In genomic region chr1:31867546-31867945, GRCh38 we compare ENCODE assay signal across 34 cellular contexts. TPM values are rescaled to one million over a fixed set of nuclear protein-coding genes. Genes with fewer than 3 reads are reported as not detected.
"Had no signal": no experiment of that assay in that cellular context is flagged by ENCODE, and none has a peak within 500 bp of the region (broad histone marks: within the 10 kb centered on the region; RNA-seq: fewer than 3 reads in every experiment).

No MANE protein-coding gene starts in this region.

- H3K4me1 ChIP-seq: adrenal gland, body of pancreas, colonic mucosa, esophagus squamous epithelium, gastroesophageal sphincter had no signal

- H3K4me3 Mint-ChIP-seq: activated B cell treated with CpG ODN at 0.5 μM for 24 hours; activated CD8-positive, alpha-beta T cell treated with anti-CD3 and anti-CD28 coated beads for 36 hours; activated naive CD4-positive, alpha-beta T cell treated with anti-CD3 and anti-CD28 coated beads, Interleukin-2, amount 50 U/mL, for 24 hours; activated naive CD8-positive, alpha-beta T cell treated with anti-CD3 and anti-CD28 coated beads for 36 hours; activated naive CD8-positive, alpha-beta T cell treated with anti-CD3 and anti-CD28 coated beads, Interleukin-2, amount 50 U/mL, for 24 hours; activated T-cell treated with anti-CD3 and anti-CD28 coated beads, Interleukin-2, amount 50 U/mL, for 4 hours; activated T-helper 17 cell treated with anti-CD3 and anti-CD28 coated beads, Interleukin-2, amount 50 U/mL, for 72 hours; T-helper 17 cell; T-helper 2 cell treated with Interferon-gamma antibody and Interleukin-4, amounts not matched to agents 5 μg/mL and 100 μg/mL, for 36 hours had no signal

- H3K4me3 ChIP-seq: adrenal gland, body of pancreas, colonic mucosa, esophagus squamous epithelium, gastroesophageal sphincter had no signal

- DNase-seq: activated B cell treated with CpG ODN at 0.5 μM for 24 hours; activated CD4-positive, alpha-beta T cell treated with anti-CD3 and anti-CD28 coated beads for 48 hours; activated CD4-positive, alpha-beta T cell treated with anti-CD3 and anti-CD28 coated beads, Interleukin-2, amount 50 U/mL, for 1 hour; activated CD4-positive, alpha-beta T cell treated with anti-CD3 and anti-CD28 coated beads, Interleukin-2, amount 50 U/mL, for 48 hours; activated CD8-positive, alpha-beta memory T cell treated with anti-CD3 and anti-CD28 coated beads for 24 hours; activated CD8-positive, alpha-beta T cell treated with anti-CD3 and anti-CD28 coated beads for 36 hours; activated effector memory CD4-positive, alpha-beta T cell treated with Interleukin-2 at 50 U/mL for 16 hours; activated gamma-delta T cell treated with Interleukin-2 at 50 U/mL for 16 hours; activated naive CD4-positive, alpha-beta T cell treated with Interleukin-2 at 50 U/mL for 16 hours; activated naive CD8-positive, alpha-beta T cell treated with anti-CD3 and anti-CD28 coated beads for 36 hours; activated naive CD8-positive, alpha-beta T cell treated with anti-CD3 and anti-CD28 coated beads, Interleukin-2, amount 50 U/mL, for 24 hours; activated T-cell treated with anti-CD3 and anti-CD28 coated beads, Interleukin-2, amount 50 U/mL, for 4 hours; adrenal gland; amygdala; aorta; body of pancreas; central memory CD4-positive, alpha-beta T cell; cerebellar nuclear complex; colonic mucosa; effector CD8-positive, alpha-beta T cell; esophagus squamous epithelium; foreskin melanocyte; T-helper 1 cell; T-helper 17 cell; T1000; WERI-Rb-1 had no signal

- ATAC-seq: activated CD4-positive, CD25-positive, alpha-beta regulatory T cell treated with anti-CD3 and anti-CD28 coated beads, Interleukin-2, amount 50 U/mL, for 24 hours; activated CD8-positive, alpha-beta T cell treated with anti-CD3 and anti-CD28 coated beads for 36 hours; activated naive CD8-positive, alpha-beta T cell treated with anti-CD3 and anti-CD28 coated beads, Interleukin-2, amount 50 U/mL, for 24 hours; activated T-cell treated with anti-CD3 and anti-CD28 coated beads, Interleukin-2, amount 50 U/mL, for 4 hours; activated T-helper 17 cell treated with anti-CD3 and anti-CD28 coated beads, Interleukin-2, amount 50 U/mL, for 72 hours; body of pancreas; gastroesophageal sphincter; T-helper 17 cell had no signal

- H3K27me3 ChIP-seq: adrenal gland, body of pancreas, colonic mucosa, esophagus squamous epithelium, gastroesophageal sphincter had no signal

- H3K9me3 Mint-ChIP-seq: activated B cell treated with CpG ODN at 0.5 μM for 24 hours; activated CD8-positive, alpha-beta T cell treated with anti-CD3 and anti-CD28 coated beads for 36 hours; activated naive CD4-positive, alpha-beta T cell treated with anti-CD3 and anti-CD28 coated beads, Interleukin-2, amount 50 U/mL, for 24 hours; activated naive CD8-positive, alpha-beta T cell treated with anti-CD3 and anti-CD28 coated beads for 36 hours; activated naive CD8-positive, alpha-beta T cell treated with anti-CD3 and anti-CD28 coated beads, Interleukin-2, amount 50 U/mL, for 24 hours; activated T-cell treated with anti-CD3 and anti-CD28 coated beads, Interleukin-2, amount 50 U/mL, for 4 hours; activated T-helper 17 cell treated with anti-CD3 and anti-CD28 coated beads, Interleukin-2, amount 50 U/mL, for 72 hours; T-helper 2 cell treated with Interferon-gamma antibody and Interleukin-4, amounts not matched to agents 5 μg/mL and 100 μg/mL, for 36 hours had no signal

- H3K27ac Mint-ChIP-seq: activated B cell treated with CpG ODN at 0.5 μM for 24 hours; activated CD8-positive, alpha-beta T cell treated with anti-CD3 and anti-CD28 coated beads for 36 hours; activated naive CD4-positive, alpha-beta T cell treated with anti-CD3 and anti-CD28 coated beads, Interleukin-2, amount 50 U/mL, for 24 hours; activated naive CD8-positive, alpha-beta T cell treated with anti-CD3 and anti-CD28 coated beads for 36 hours; activated naive CD8-positive, alpha-beta T cell treated with anti-CD3 and anti-CD28 coated beads, Interleukin-2, amount 50 U/mL, for 24 hours; activated T-helper 17 cell treated with anti-CD3 and anti-CD28 coated beads, Interleukin-2, amount 50 U/mL, for 72 hours; T-helper 17 cell; T-helper 2 cell treated with Interferon-gamma antibody and Interleukin-4, amounts not matched to agents 5 μg/mL and 100 μg/mL, for 36 hours had no signal

- H3K27ac ChIP-seq: adrenal gland, body of pancreas, colonic mucosa, epithelial cell of prostate, esophagus squamous epithelium, gastroesophageal sphincter, WERI-Rb-1 had no signal

- H3K36me3 Mint-ChIP-seq: activated naive CD4-positive, alpha-beta T cell treated with anti-CD3 and anti-CD28 coated beads, Interleukin-2, amount 50 U/mL, for 24 hours; activated naive CD8-positive, alpha-beta T cell treated with anti-CD3 and anti-CD28 coated beads for 36 hours had no signal

- FAIRE-seq: endometrium, endothelial cell of umbilical vein had no signal

- H3K36me3 ChIP-seq: adrenal gland, colonic mucosa, esophagus squamous epithelium, gastroesophageal sphincter, WERI-Rb-1 had no signal

- H3K9me3 ChIP-seq: adrenal gland, body of pancreas, colonic mucosa, esophagus squamous epithelium, gastroesophageal sphincter had no signal

- H3K27me3 Mint-ChIP-seq: activated B cell treated with CpG ODN at 0.5 μM for 24 hours; activated CD8-positive, alpha-beta T cell treated with anti-CD3 and anti-CD28 coated beads for 36 hours; activated naive CD4-positive, alpha-beta T cell treated with anti-CD3 and anti-CD28 coated beads, Interleukin-2, amount 50 U/mL, for 24 hours; activated naive CD8-positive, alpha-beta T cell treated with anti-CD3 and anti-CD28 coated beads for 36 hours; activated naive CD8-positive, alpha-beta T cell treated with anti-CD3 and anti-CD28 coated beads, Interleukin-2, amount 50 U/mL, for 24 hours; activated T-helper 17 cell treated with anti-CD3 and anti-CD28 coated beads, Interleukin-2, amount 50 U/mL, for 72 hours; T-helper 17 cell had no signal

RNA-seq across cellular contexts. Expression of gene SPOCD1, which starts 51.7 kb away (rescaled TPM):
- total RNA-seq: activated B cell treated with CpG ODN at 0.5 μM for 24 hours; activated CD8-positive, alpha-beta T cell treated with anti-CD3 and anti-CD28 coated beads for 36 hours; activated naive CD8-positive, alpha-beta T cell treated with anti-CD3 and anti-CD28 coated beads for 36 hours had no signal
